In genomic region chr5:57524661-57525060, GRCh38 we compare ENCODE assay signal across 1 cellular context.
TF ChIP-seq lines count a peak whose summit lies in the region.

No MANE protein-coding gene starts in this region.

TF ChIP-seq in GM12878, 131 proteins besides CTCF, POLR2A, EP300 and RAD21:
- TF ChIP-seq ZNF622 (IDR thresholded peaks at IDR 0.05) (no peak), ESRRA (IDR thresholded peaks at IDR 0.05; ENCODE audit: low read length) (no peak), NFIC (IDR thresholded peaks at IDR 0.05; ENCODE audit: low read depth, low read length) (no peak), LARP7 (IDR thresholded peaks at IDR 0.05) (no peak), E4F1 (IDR thresholded peaks at IDR 0.05; ENCODE audit: borderline replicate concordance, partially characterized antibody) (no peak), RELA (IDR thresholded peaks at IDR 0.05; ENCODE audit: borderline replicate concordance, partially characterized antibody) (no peak), MTA3 (IDR thresholded peaks at IDR 0.05; ENCODE audit: borderline replicate concordance, low read length) (no peak), STAT1 (conservative IDR thresholded peaks at IDR 0.05) (no peak), E2F8 (IDR thresholded peaks at IDR 0.05; ENCODE audit: low read depth, partially characterized antibody) (no peak), MYC (IDR thresholded peaks at IDR 0.05; ENCODE audit: insufficient read depth, insufficient read length, insufficient replicate concordance, low read length, severe bottlenecking) (no peak), ETV6 (conservative IDR thresholded peaks at IDR 0.05 in 1 of 2, IDR thresholded peaks at IDR 0.05 in 1 of 2; ENCODE audit: borderline replicate concordance in 1 of 2, low read depth in 1 of 2) (no peak), NBN (IDR thresholded peaks at IDR 0.05) (no peak), IKZF1 (conservative IDR thresholded peaks at IDR 0.05) (no peak)
TF ChIP-seq in GM12878: peak in this region for 0.
